8 cellular contexts compared by ENCODE assay signal in genomic region chr9:123225374-123225813, GRCh38. TPM values are rescaled to one million over a fixed set of nuclear protein-coding genes. Genes with fewer than 3 reads are reported as not detected.
A peak's percentile ranks its signal among the peaks of the same experiment; 100 is the strongest.
DNase-seq lines count a peak whose midpoint lies in the region; ATAC-seq and TF ChIP-seq lines count a peak whose summit lies in the region.

No MANE protein-coding gene starts in this region.

- H3K9me3 ChIP-seq in iPS DF 6.9 (ENCODE audit: control insufficient read depth, insufficient read depth, low read length) (no peaks in the 10 kb centered on the region), uterus (no peaks in the 10 kb centered on the region)

- H3K27ac ChIP-seq in iPS DF 6.9 (ENCODE audit: low read length) (no peak overlapping the region), uterus (no peak overlapping the region)

- intact Hi-C loops in uterus (cut with DNase I; ENCODE audit: low total_unique reads), result no loop called here

- H3K4me3 ChIP-seq in iPS DF 6.9 (ENCODE audit: low read length) (no peak overlapping the region), uterus (no peak overlapping the region)

- peak in 1 of 4 experiments; percentile 8 for TF ChIP-seq CTCF in uterus (IDR thresholded peaks at IDR 0.05)

- no peak for TF ChIP-seq POLR2A in uterus (IDR thresholded peaks at IDR 0.05)

- ATAC-seq in GM18873 (IDR thresholded peaks at IDR 0.05; ENCODE audit: low FRiP score, unreplicated experiment) (peak; percentile 81), HG03095 (IDR thresholded peaks at IDR 0.05; ENCODE audit: unreplicated experiment) (peak; percentile 88)

- H3K27me3 ChIP-seq in iPS DF 6.9 (ENCODE audit: control insufficient read depth, insufficient read depth, low read length) (no peaks in the 10 kb centered on the region), uterus (no peaks in the 10 kb centered on the region)

- WGBS in iPS DF 6.9 (ENCODE audit: insufficient coverage, insufficient read length), result no CpG with 5 or more reads among the region's 4 CpGs

- H3K4me1 ChIP-seq in iPS DF 6.9 (ENCODE audit: control insufficient read depth, insufficient read depth, low read length) (no peaks in the 10 kb centered on the region), uterus (no peaks in the 10 kb centered on the region)

- DNase-seq in CD1c-positive myeloid dendritic cell (ENCODE audit: extremely low spot score), result peak; percentile 8
- peak; percentile 72 for DNase-seq in RPMI7951 (ENCODE audit: low read depth)
- DNase-seq in activated naive CD4-positive, alpha-beta T cell treated with anti-CD3 and anti-CD28 coated beads, Interleukin-2, amount 50 U/mL, for 16 hours, result peak; percentile 63
- DNase-seq in iPS DF 6.9 (ENCODE audit: low read depth, low spot score), result peak; percentile 41
- DNase-seq in stimulated activated CD4-positive, alpha-beta T cell treated with anti-CD3 and anti-CD28 coated beads, Interleukin-1b, Interleukin-23, amount 100 ng/mL, for 4 hours (ENCODE audit: low read depth in 2 of 2), result peak; percentile 6 to 55
- DNase-seq in uterus, result no peak

- H3K36me3 ChIP-seq in iPS DF 6.9 (ENCODE audit: control insufficient read depth, insufficient read depth, low read length) (no peaks in the 10 kb centered on the region), uterus (no peaks in the 10 kb centered on the region)

RNA-seq across cellular contexts. Expression of gene STRBP, which starts 43.0 kb away (rescaled TPM):
- total RNA-seq in RPMI7951 (2014; rRNA removed; shearing (Covaris generic)), result 10.6 and 11.0 TPM in 2 replicates
- total RNA-seq in uterus, result 10 to 100 TPM in 3 of 4 donors, 1 to 10 TPM in 1; 3.3 to 28.2 (median 16.3) TPM

Comparison
In these comparisons a context has a peak if more than half of its experiments do, and no peak if none do; other contexts are left out.
1. DNase-seq: peak in CD1c-positive myeloid dendritic cell (single experiment), RPMI7951 (single experiment), activated naive CD4-positive, alpha-beta T cell treated with anti-CD3 and anti-CD28 coated beads, Interleukin-2, amount 50 U/mL, for 16 hours (single experiment), iPS DF 6.9 (single experiment) and stimulated activated CD4-positive, alpha-beta T cell treated with anti-CD3 and anti-CD28 coated beads, Interleukin-1b, Interleukin-23, amount 100 ng/mL, for 4 hours (2 of 2); none in uterus (0 of 2).